15 cellular contexts compared by ENCODE assay signal in genomic region chr16:79362312-79362970, GRCh38.
DNase-seq lines count a peak whose midpoint lies in the region; ATAC-seq and TF ChIP-seq lines count a peak whose summit lies in the region.
"Had no signal": no experiment of that assay in that cellular context is flagged by ENCODE, and none has a peak within 500 bp of the region (broad histone marks: within the 10 kb centered on the region; RNA-seq: fewer than 3 reads in every experiment).

No MANE protein-coding gene starts in this region.

- DNase-seq in T-helper 17 cell (no peak), foreskin keratinocyte (no peak), mucosa of gallbladder (ENCODE audit: low spot score) (no peak)
- DNase-seq in activated effector memory CD4-positive, alpha-beta T cell treated with Interleukin-2 at 50 U/mL for 16 hours = no peak
- DNase-seq: DMS53, HCEC 1CT, NCI-H1417, NCI-H2029, NCI-H510A, SIG-M5 had no signal

- H3K4me2 ChIP-seq in KMS-11 = peak overlapping the region; percentile 81
- H3K4me2 ChIP-seq: BLaER1 treated with 17β-estradiol and CSF1 and Interleukin-3, amounts not matched to agents 10 nM and 100 nM had no signal

- no peaks in the 10 kb centered on the region for H3K27me3 Mint-ChIP-seq in T-helper 17 cell

- H3K36me3 ChIP-seq in KMS-11 (ENCODE audit: insufficient read depth) (no peaks in the 10 kb centered on the region), skeletal muscle tissue (ENCODE audit: control insufficient read depth in 3 of 3, insufficient read depth in 3 of 3, low read length in 3 of 3) (no peaks in the 10 kb centered on the region)
- H3K36me3 ChIP-seq: BLaER1 treated with 17β-estradiol and CSF1 and Interleukin-3, amounts not matched to agents 10 nM and 100 nM had no signal

- H2AFZ ChIP-seq in KMS-11 (ENCODE audit: low read depth) = 0 out of 2 replicates have a peak overlapping the region, but pooled peaks have one; percentile 7

- peak overlapping the region; percentile 42 for H3K4me3 Mint-ChIP-seq in T-helper 17 cell

- no peak for TF ChIP-seq CTCF in KMS-11 (conservative IDR thresholded peaks at IDR 0.05; ENCODE audit: low read depth, low read length)
- no peak for TF ChIP-seq CTCF in foreskin keratinocyte (conservative IDR thresholded peaks at IDR 0.05)

- ATAC-seq in T-helper 17 cell (peak; percentile 85), foreskin keratinocyte (peak; percentile 35), GM21529 (IDR thresholded peaks at IDR 0.05; ENCODE audit: unreplicated experiment) (no peak)
- ATAC-seq: HepG2 had no signal

- no peaks in the 10 kb centered on the region for H4K20me1 ChIP-seq in KMS-11 (ENCODE audit: insufficient read depth)
- H4K20me1 ChIP-seq: BLaER1 treated with 17β-estradiol and CSF1 and Interleukin-3, amounts not matched to agents 10 nM and 100 nM had no signal

- H3K9ac ChIP-seq in KMS-11 (no peak overlapping the region), skeletal muscle tissue (ENCODE audit: low read depth in 1 of 3, low read length in 3 of 3) (peak overlapping the region in 2 of 3 donors; percentile 17 to 29)
- H3K9ac ChIP-seq: BLaER1 treated with 17β-estradiol and CSF1 and Interleukin-3, amounts not matched to agents 10 nM and 100 nM had no signal

- H3K27ac Mint-ChIP-seq in T-helper 17 cell = no peak overlapping the region

- H3K4me1 ChIP-seq in KMS-11 (ENCODE audit: low read depth, poor library complexity, severe bottlenecking) (peaks cover 40% of the 10 kb centered on the region), foreskin keratinocyte (no peaks in the 10 kb centered on the region), skeletal muscle tissue (ENCODE audit: control insufficient read depth in 3 of 3, insufficient read depth in 3 of 3, low read length in 3 of 3) (peaks cover 21 to 29% (median 21%) of the 10 kb centered on the region in 3 donors)

- H3K79me2 ChIP-seq in KMS-11 (ENCODE audit: insufficient read depth, low read depth) = no peaks in the 10 kb centered on the region

- H3K4me3 ChIP-seq in KMS-11 (IDR thresholded peaks at IDR 0.05; ENCODE audit: insufficient read depth, low read depth, low read length) (no peak overlapping the region), skeletal muscle tissue (ENCODE audit: low read length in 3 of 3) (peak overlapping the region in 1 of 3 donors; percentile 23)
- H3K4me3 ChIP-seq: BLaER1 treated with 17β-estradiol and CSF1 and Interleukin-3, amounts not matched to agents 10 nM and 100 nM had no signal

- H3K9me3 ChIP-seq in T-helper 17 cell (ENCODE audit: control insufficient read depth, low read length, poor library complexity, severe bottlenecking) (no peaks in the 10 kb centered on the region), skeletal muscle tissue (ENCODE audit: control insufficient read depth in 3 of 3, low read length in 3 of 3) (no peaks in the 10 kb centered on the region)

- H3K27me3 ChIP-seq in KMS-11 (ENCODE audit: insufficient read depth, low read depth) (no peaks in the 10 kb centered on the region), foreskin keratinocyte (no peaks in the 10 kb centered on the region), skeletal muscle tissue (ENCODE audit: control insufficient read depth in 3 of 3, insufficient read depth in 3 of 3, low read length in 3 of 3) (no peaks in the 10 kb centered on the region)
- H3K27me3 ChIP-seq: BLaER1 treated with 17β-estradiol and CSF1 and Interleukin-3, amounts not matched to agents 10 nM and 100 nM had no signal

- H3K4me1 Mint-ChIP-seq in T-helper 17 cell = peaks cover 24% of the 10 kb centered on the region

- peaks cover 2% of the 10 kb centered on the region for H3K36me3 Mint-ChIP-seq in T-helper 17 cell (ENCODE audit: low read depth)

- peak overlapping the region; percentile 19; the same call in 1 of the 2 replicates for H3K27ac ChIP-seq in KMS-11
- no peak overlapping the region for H3K27ac ChIP-seq in foreskin keratinocyte
- H3K27ac ChIP-seq in skeletal muscle tissue (ENCODE audit: low read depth, low read length) = peak overlapping the region; percentile 69
- H3K27ac ChIP-seq: BLaER1 treated with 17β-estradiol and CSF1 and Interleukin-3, amounts not matched to agents 10 nM and 100 nM had no signal
